1 cellular context compared by ENCODE assay signal in genomic region chr1:28369518-28370219, GRCh38.
TF ChIP-seq lines count a peak whose summit lies in the region.

TSS of gene PHACTR4 (plus strand) at chr1:28369740. CDS start at chr1:28407448, 37,708 bp downstream.

TF ChIP-seq in K562, 482 proteins besides CTCF, POLR2A, EP300 and RAD21 (continued from another document and continues in another):
- TF ChIP-seq PCBP2 (IDR thresholded peaks at IDR 0.05; ENCODE audit: low read depth, low read length, poor library complexity, severe bottlenecking), result no peak
- no peak for TF ChIP-seq HDAC3 (IDR thresholded peaks at IDR 0.05; ENCODE audit: borderline replicate concordance, partially characterized antibody)
- TF ChIP-seq ZNF224 (CRISPR knock-in tag; IDR thresholded peaks at IDR 0.05), result no peak
- no peak for TF ChIP-seq GABPB2 (CRISPR knock-in tag; conservative IDR thresholded peaks at IDR 0.05)
- TF ChIP-seq ASH1L (IDR thresholded peaks at IDR 0.05; ENCODE audit: borderline replicate concordance, low read depth, partially characterized antibody), result no peak
- TF ChIP-seq EGR1 (conservative IDR thresholded peaks at IDR 0.05), result peak; percentile 20; the same call in 1 of the 2 replicates
- no peak for TF ChIP-seq ZNF354B (CRISPR knock-in tag; IDR thresholded peaks at IDR 0.05)
- TF ChIP-seq, protein P1, sequence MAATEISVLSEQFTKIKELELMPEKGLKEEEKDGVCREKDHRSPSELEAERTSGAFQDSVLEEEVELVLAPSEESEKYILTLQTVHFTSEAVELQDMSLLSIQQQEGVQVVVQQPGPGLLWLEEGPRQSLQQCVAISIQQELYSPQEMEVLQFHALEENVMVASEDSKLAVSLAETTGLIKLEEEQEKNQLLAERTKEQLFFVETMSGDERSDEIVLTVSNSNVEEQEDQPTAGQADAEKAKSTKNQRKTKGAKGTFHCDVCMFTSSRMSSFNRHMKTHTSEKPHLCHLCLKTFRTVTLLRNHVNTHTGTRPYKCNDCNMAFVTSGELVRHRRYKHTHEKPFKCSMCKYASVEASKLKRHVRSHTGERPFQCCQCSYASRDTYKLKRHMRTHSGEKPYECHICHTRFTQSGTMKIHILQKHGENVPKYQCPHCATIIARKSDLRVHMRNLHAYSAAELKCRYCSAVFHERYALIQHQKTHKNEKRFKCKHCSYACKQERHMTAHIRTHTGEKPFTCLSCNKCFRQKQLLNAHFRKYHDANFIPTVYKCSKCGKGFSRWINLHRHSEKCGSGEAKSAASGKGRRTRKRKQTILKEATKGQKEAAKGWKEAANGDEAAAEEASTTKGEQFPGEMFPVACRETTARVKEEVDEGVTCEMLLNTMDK (IDR thresholded peaks at IDR 0.05; ENCODE audit: borderline replicate concordance, insufficient read depth, low read depth, low read length, poor library complexity, severe bottlenecking), result no peak
- TF ChIP-seq SMAD4 (CRISPR knock-in tag; conservative IDR thresholded peaks at IDR 0.05), result peak; percentile 90
- TF ChIP-seq SMC3 (conservative IDR thresholded peaks at IDR 0.05; ENCODE audit: insufficient read depth, low read depth, low read length), result no peak
- no peak for TF ChIP-seq JUNB (CRISPR knock-in tag; conservative IDR thresholded peaks at IDR 0.05)
- no peak for TF ChIP-seq ZNF217 (CRISPR knock-in tag; IDR thresholded peaks at IDR 0.05)
- TF ChIP-seq BCLAF1 (IDR thresholded peaks at IDR 0.05; ENCODE audit: borderline replicate concordance in 1 of 2, control insufficient read depth in 1 of 2, low read depth in 2 of 2, low read length in 1 of 2), result 0 out of 4 replicates have a peak, but pooled peaks of 1 of the 2 experiments have one; percentile 57
- no peak for TF ChIP-seq KAT8 (IDR thresholded peaks at IDR 0.05; ENCODE audit: low read depth)
- peak; percentile 80 for TF ChIP-seq MBD2 (IDR thresholded peaks at IDR 0.05; ENCODE audit: borderline replicate concordance, low read depth)
- TF ChIP-seq, protein P2, sequence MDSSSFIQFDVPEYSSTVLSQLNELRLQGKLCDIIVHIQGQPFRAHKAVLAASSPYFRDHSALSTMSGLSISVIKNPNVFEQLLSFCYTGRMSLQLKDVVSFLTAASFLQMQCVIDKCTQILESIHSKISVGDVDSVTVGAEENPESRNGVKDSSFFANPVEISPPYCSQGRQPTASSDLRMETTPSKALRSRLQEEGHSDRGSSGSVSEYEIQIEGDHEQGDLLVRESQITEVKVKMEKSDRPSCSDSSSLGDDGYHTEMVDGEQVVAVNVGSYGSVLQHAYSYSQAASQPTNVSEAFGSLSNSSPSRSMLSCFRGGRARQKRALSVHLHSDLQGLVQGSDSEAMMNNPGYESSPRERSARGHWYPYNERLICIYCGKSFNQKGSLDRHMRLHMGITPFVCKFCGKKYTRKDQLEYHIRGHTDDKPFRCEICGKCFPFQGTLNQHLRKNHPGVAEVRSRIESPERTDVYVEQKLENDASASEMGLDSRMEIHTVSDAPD (CRISPR knock-in tag; IDR thresholded peaks at IDR 0.05), result no peak
- 0 out of 2 replicates have a peak, but pooled peaks have one; percentile 39 for TF ChIP-seq ZNF830 (CRISPR knock-in tag; IDR thresholded peaks at IDR 0.05)
- no peak for TF ChIP-seq SIN3B (IDR thresholded peaks at IDR 0.05; ENCODE audit: low read depth)
- no peak for TF ChIP-seq TCF3 (CRISPR knock-in tag; IDR thresholded peaks at IDR 0.05)
- TF ChIP-seq ARID2 (IDR thresholded peaks at IDR 0.05), result no peak
- TF ChIP-seq ZNF699 (CRISPR knock-in tag; IDR thresholded peaks at IDR 0.05; ENCODE audit: insufficient replicate concordance), result no peak
- TF ChIP-seq CTBP1 (IDR thresholded peaks at IDR 0.05; ENCODE audit: borderline replicate concordance), result peak; percentile 84
- no peak for TF ChIP-seq SMARCC2 (IDR thresholded peaks at IDR 0.05; ENCODE audit: low read depth)
- TF ChIP-seq CHD1 (IDR thresholded peaks at IDR 0.05; ENCODE audit: low read length), result no peak
- TF ChIP-seq SRSF9 (IDR thresholded peaks at IDR 0.05; ENCODE audit: borderline replicate concordance, low read depth, low read length), result no peak
- TF ChIP-seq ZC3H8 (IDR thresholded peaks at IDR 0.05), result no peak
- TF ChIP-seq MYBL2 (IDR thresholded peaks at IDR 0.05; ENCODE audit: low read depth), result peak; percentile 70; the same call in 1 of the 2 replicates
- no peak for TF ChIP-seq MYBL2 (CRISPR knock-in tag; IDR thresholded peaks at IDR 0.05; ENCODE audit: borderline replicate concordance)
- TF ChIP-seq GTF3C2 (IDR thresholded peaks at IDR 0.05; ENCODE audit: borderline replicate concordance, extremely low read depth, insufficient read length), result no peak
- TF ChIP-seq, protein P3, sequence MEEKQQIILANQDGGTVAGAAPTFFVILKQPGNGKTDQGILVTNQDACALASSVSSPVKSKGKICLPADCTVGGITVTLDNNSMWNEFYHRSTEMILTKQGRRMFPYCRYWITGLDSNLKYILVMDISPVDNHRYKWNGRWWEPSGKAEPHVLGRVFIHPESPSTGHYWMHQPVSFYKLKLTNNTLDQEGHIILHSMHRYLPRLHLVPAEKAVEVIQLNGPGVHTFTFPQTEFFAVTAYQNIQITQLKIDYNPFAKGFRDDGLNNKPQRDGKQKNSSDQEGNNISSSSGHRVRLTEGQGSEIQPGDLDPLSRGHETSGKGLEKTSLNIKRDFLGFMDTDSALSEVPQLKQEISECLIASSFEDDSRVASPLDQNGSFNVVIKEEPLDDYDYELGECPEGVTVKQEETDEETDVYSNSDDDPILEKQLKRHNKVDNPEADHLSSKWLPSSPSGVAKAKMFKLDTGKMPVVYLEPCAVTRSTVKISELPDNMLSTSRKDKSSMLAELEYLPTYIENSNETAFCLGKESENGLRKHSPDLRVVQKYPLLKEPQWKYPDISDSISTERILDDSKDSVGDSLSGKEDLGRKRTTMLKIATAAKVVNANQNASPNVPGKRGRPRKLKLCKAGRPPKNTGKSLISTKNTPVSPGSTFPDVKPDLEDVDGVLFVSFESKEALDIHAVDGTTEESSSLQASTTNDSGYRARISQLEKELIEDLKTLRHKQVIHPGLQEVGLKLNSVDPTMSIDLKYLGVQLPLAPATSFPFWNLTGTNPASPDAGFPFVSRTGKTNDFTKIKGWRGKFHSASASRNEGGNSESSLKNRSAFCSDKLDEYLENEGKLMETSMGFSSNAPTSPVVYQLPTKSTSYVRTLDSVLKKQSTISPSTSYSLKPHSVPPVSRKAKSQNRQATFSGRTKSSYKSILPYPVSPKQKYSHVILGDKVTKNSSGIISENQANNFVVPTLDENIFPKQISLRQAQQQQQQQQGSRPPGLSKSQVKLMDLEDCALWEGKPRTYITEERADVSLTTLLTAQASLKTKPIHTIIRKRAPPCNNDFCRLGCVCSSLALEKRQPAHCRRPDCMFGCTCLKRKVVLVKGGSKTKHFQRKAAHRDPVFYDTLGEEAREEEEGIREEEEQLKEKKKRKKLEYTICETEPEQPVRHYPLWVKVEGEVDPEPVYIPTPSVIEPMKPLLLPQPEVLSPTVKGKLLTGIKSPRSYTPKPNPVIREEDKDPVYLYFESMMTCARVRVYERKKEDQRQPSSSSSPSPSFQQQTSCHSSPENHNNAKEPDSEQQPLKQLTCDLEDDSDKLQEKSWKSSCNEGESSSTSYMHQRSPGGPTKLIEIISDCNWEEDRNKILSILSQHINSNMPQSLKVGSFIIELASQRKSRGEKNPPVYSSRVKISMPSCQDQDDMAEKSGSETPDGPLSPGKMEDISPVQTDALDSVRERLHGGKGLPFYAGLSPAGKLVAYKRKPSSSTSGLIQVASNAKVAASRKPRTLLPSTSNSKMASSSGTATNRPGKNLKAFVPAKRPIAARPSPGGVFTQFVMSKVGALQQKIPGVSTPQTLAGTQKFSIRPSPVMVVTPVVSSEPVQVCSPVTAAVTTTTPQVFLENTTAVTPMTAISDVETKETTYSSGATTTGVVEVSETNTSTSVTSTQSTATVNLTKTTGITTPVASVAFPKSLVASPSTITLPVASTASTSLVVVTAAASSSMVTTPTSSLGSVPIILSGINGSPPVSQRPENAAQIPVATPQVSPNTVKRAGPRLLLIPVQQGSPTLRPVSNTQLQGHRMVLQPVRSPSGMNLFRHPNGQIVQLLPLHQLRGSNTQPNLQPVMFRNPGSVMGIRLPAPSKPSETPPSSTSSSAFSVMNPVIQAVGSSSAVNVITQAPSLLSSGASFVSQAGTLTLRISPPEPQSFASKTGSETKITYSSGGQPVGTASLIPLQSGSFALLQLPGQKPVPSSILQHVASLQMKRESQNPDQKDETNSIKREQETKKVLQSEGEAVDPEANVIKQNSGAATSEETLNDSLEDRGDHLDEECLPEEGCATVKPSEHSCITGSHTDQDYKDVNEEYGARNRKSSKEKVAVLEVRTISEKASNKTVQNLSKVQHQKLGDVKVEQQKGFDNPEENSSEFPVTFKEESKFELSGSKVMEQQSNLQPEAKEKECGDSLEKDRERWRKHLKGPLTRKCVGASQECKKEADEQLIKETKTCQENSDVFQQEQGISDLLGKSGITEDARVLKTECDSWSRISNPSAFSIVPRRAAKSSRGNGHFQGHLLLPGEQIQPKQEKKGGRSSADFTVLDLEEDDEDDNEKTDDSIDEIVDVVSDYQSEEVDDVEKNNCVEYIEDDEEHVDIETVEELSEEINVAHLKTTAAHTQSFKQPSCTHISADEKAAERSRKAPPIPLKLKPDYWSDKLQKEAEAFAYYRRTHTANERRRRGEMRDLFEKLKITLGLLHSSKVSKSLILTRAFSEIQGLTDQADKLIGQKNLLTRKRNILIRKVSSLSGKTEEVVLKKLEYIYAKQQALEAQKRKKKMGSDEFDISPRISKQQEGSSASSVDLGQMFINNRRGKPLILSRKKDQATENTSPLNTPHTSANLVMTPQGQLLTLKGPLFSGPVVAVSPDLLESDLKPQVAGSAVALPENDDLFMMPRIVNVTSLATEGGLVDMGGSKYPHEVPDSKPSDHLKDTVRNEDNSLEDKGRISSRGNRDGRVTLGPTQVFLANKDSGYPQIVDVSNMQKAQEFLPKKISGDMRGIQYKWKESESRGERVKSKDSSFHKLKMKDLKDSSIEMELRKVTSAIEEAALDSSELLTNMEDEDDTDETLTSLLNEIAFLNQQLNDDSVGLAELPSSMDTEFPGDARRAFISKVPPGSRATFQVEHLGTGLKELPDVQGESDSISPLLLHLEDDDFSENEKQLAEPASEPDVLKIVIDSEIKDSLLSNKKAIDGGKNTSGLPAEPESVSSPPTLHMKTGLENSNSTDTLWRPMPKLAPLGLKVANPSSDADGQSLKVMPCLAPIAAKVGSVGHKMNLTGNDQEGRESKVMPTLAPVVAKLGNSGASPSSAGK (IDR thresholded peaks at IDR 0.05), result peak; percentile 73; the same call in 1 of the 2 replicates
- no peak for TF ChIP-seq SAFB2 (IDR thresholded peaks at IDR 0.05; ENCODE audit: borderline replicate concordance, low read depth, low read length, severe bottlenecking)
- peak; percentile 85 for TF ChIP-seq TOE1 (IDR thresholded peaks at IDR 0.05; ENCODE audit: borderline replicate concordance)
- no peak for TF ChIP-seq TOE1 (CRISPR knock-in tag; IDR thresholded peaks at IDR 0.05; ENCODE audit: borderline replicate concordance, low read depth)
- no peak for TF ChIP-seq ARNT (IDR thresholded peaks at IDR 0.05)
- TF ChIP-seq NONO (IDR thresholded peaks at IDR 0.05; ENCODE audit: low read depth in 2 of 2, low read length in 1 of 2), result peak in 1 of 2 experiments; percentile 46; a peak in 2 of 4 replicates
- no peak for TF ChIP-seq ZSCAN32 (CRISPR knock-in tag; IDR thresholded peaks at IDR 0.05)
- no peak for TF ChIP-seq SAFB (IDR thresholded peaks at IDR 0.05; ENCODE audit: borderline replicate concordance, low read depth, low read length)
- peak; percentile 61; the same call in 1 of the 2 replicates for TF ChIP-seq ETV5 (CRISPR knock-in tag; IDR thresholded peaks at IDR 0.05; ENCODE audit: low read depth)
- TF ChIP-seq LEF1 (IDR thresholded peaks at IDR 0.05), result no peak
- peak; percentile 20; the same call in 1 of the 2 replicates for TF ChIP-seq CBFA2T3 (IDR thresholded peaks at IDR 0.05)
- no peak for TF ChIP-seq ZNF280A (IDR thresholded peaks at IDR 0.05; ENCODE audit: low read depth, partially characterized antibody)
